In the genomic region with DNA sequence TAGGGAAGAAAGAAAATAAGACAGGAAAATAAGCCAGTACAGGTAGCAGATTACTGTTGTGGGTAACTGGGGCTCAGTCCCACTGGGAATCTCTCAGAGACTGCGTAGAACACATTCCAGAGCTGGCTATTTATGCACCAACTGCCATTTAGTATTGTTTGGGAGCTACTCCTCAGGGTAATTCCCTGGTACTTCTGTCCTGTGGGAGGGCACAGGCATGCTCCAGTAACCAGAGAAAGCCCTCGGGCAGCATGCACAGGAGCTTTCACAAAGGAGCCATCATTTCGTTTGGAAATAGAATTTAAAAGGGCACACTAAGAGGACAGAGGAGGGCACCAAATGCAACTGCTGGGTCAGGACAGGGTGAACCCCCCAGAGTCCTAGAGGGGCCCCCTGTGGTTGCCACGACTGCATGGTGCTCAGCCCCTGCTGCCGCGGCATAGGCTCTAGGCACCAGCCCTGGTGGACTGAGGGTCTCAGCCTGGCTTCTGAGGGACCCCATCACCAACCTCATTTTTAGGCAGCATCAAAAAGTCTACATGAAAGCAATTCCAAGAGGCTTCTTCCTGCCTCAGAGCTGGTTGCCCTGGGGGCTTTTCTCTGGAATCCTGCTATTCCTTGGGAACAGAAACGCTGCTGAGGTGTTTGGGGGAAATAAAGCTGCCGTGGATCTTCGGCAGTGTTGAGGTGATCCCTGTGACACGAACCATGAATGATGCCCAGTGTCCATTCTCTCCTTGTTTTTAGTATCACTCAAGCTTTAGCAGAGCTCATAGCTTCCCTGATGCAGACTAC, we compare ENCODE assay signal across 19 cellular contexts.
"Had no signal": no experiment of that assay in that cellular context is flagged by ENCODE, and none has a peak within 500 bp of the region (broad histone marks: within the 10 kb centered on the region; RNA-seq: fewer than 3 reads in every experiment).

No MANE protein-coding gene starts in this region.

- H3K4me3 Mint-ChIP-seq: activated CD4-positive, alpha-beta T cell treated with anti-CD3 and anti-CD28 coated beads, Interleukin-2, amount 10 ng/mL, durations not matched to agents 7 days and 5 days; activated CD8-positive, alpha-beta T cell treated with anti-CD3 and anti-CD28 coated beads, Interleukin-2, amount 10 ng/mL, durations not matched to agents 7 days and 5 days; activated naive CD4-positive, alpha-beta T cell treated with anti-CD3 and anti-CD28 coated beads, Interleukin-2, amount 50 U/mL, for 24 hours; naive thymus-derived CD4-positive, alpha-beta T cell; stimulated activated memory B cell treated with anti-CD40 and anti-IgM and Interleukin-4, amounts not matched to agents 10 μg/mL and 1 μg/mL and 100 μg/mL, for 72 hours had no signal

- ATAC-seq: activated CD4-positive, CD25-positive, alpha-beta regulatory T cell treated with anti-CD3 and anti-CD28 coated beads, Interleukin-2, amount 50 U/mL, for 24 hours; activated CD8-positive, alpha-beta T cell treated with anti-CD3 and anti-CD28 coated beads, Interleukin-2, amount 10 ng/mL, durations not matched to agents 7 days and 5 days; left ventricle myocardium superior; naive thymus-derived CD4-positive, alpha-beta T cell; sciatic nerve; stimulated activated memory B cell treated with anti-CD40 and anti-IgM and Interleukin-4, amounts not matched to agents 10 μg/mL and 1 μg/mL and 100 μg/mL, for 72 hours; upper lobe of right lung had no signal

- H3K9me3 ChIP-seq: ascending aorta, ovary, testis, upper lobe of right lung had no signal

- H3K36me3 ChIP-seq: ascending aorta, ovary, upper lobe of right lung had no signal

- DNase-seq: activated CD4-positive, alpha-beta T cell treated with anti-CD3 and anti-CD28 coated beads, Interleukin-2, amount 10 ng/mL, durations not matched to agents 7 days and 5 days; activated CD8-positive, alpha-beta T cell treated with anti-CD3 and anti-CD28 coated beads, Interleukin-2, amount 10 ng/mL, durations not matched to agents 7 days and 5 days; activated gamma-delta T cell; activated T-cell treated with anti-CD3 and anti-CD28 coated beads, Interleukin-2, amount 50 U/mL, for 48 hours; erythroblast; foreskin melanocyte; kidney; left ventricle myocardium superior; naive thymus-derived CD4-positive, alpha-beta T cell; ovary; stimulated activated CD4-positive, alpha-beta T cell treated with anti-CD3 and anti-CD28 coated beads, Interleukin-4, amount 100 ng/mL, for 24 hours; testis; upper lobe of right lung had no signal

- H3K27me3 ChIP-seq: ascending aorta, ovary, testis had no signal

- H3K9me3 Mint-ChIP-seq: activated CD4-positive, alpha-beta T cell treated with anti-CD3 and anti-CD28 coated beads, Interleukin-2, amount 10 ng/mL, durations not matched to agents 7 days and 5 days; activated naive CD4-positive, alpha-beta T cell treated with anti-CD3 and anti-CD28 coated beads, Interleukin-2, amount 50 U/mL, for 24 hours; naive thymus-derived CD4-positive, alpha-beta T cell had no signal

- H3K36me3 Mint-ChIP-seq: activated naive CD4-positive, alpha-beta T cell treated with anti-CD3 and anti-CD28 coated beads, Interleukin-2, amount 50 U/mL, for 24 hours; naive thymus-derived CD4-positive, alpha-beta T cell; stimulated activated memory B cell treated with anti-CD40 and anti-IgM and Interleukin-4, amounts not matched to agents 10 μg/mL and 1 μg/mL and 100 μg/mL, for 72 hours had no signal

- H3K4me3 ChIP-seq: ascending aorta, coronary artery, ovary, testis, upper lobe of right lung had no signal

- H3K27ac ChIP-seq: ascending aorta, coronary artery, ovary, testis, upper lobe of right lung had no signal

- H3K27ac Mint-ChIP-seq: activated CD4-positive, alpha-beta T cell treated with anti-CD3 and anti-CD28 coated beads, Interleukin-2, amount 10 ng/mL, durations not matched to agents 7 days and 5 days; activated CD8-positive, alpha-beta T cell treated with anti-CD3 and anti-CD28 coated beads, Interleukin-2, amount 10 ng/mL, durations not matched to agents 7 days and 5 days; activated naive CD4-positive, alpha-beta T cell treated with anti-CD3 and anti-CD28 coated beads, Interleukin-2, amount 50 U/mL, for 24 hours; naive thymus-derived CD4-positive, alpha-beta T cell; stimulated activated memory B cell treated with anti-CD40 and anti-IgM and Interleukin-4, amounts not matched to agents 10 μg/mL and 1 μg/mL and 100 μg/mL, for 72 hours had no signal

- H3K4me1 ChIP-seq: testis, upper lobe of right lung had no signal

- H3K4me1 Mint-ChIP-seq: activated CD4-positive, alpha-beta T cell treated with anti-CD3 and anti-CD28 coated beads, Interleukin-2, amount 10 ng/mL, durations not matched to agents 7 days and 5 days; activated naive CD4-positive, alpha-beta T cell treated with anti-CD3 and anti-CD28 coated beads, Interleukin-2, amount 50 U/mL, for 24 hours; naive thymus-derived CD4-positive, alpha-beta T cell had no signal
